26 cellular contexts compared by ENCODE assay signal in genomic region chr7:32171248-32171647, GRCh38.
"Had no signal": no experiment of that assay in that cellular context is flagged by ENCODE, and none has a peak within 500 bp of the region (broad histone marks: within the 10 kb centered on the region; RNA-seq: fewer than 3 reads in every experiment).

No MANE protein-coding gene starts in this region.

- H3K4me3 ChIP-seq: colonic mucosa, esophagus muscularis mucosa, left lung, mucosa of descending colon, prostate gland, right atrium auricular region, stomach, thyroid gland had no signal

- H3K27ac ChIP-seq: colonic mucosa, esophagus muscularis mucosa, left lung, neutrophil, prostate gland, right atrium auricular region, stomach, thyroid gland had no signal

- H3K36me3 ChIP-seq: colonic mucosa, esophagus muscularis mucosa, left lung, neutrophil, prostate gland, right atrium auricular region, stomach, thyroid gland had no signal

- H3K27me3 Mint-ChIP-seq: dendritic cell treated with granulocyte-macrophage colony-stimulating factor and Interleukin-4, amounts not matched to agents 40 ng/mL and 50 ng/mL, for 4 days; natural killer cell treated with Interleukin-12 subunit alpha and Interleukin-12 subunit beta and Interleukin-15 and Interleukin-18, amount 100 ng/mL, for 72 hours had no signal

- H3K27ac Mint-ChIP-seq: dendritic cell treated with granulocyte-macrophage colony-stimulating factor and Interleukin-4, amounts not matched to agents 40 ng/mL and 50 ng/mL, for 4 days; endodermal cell; mesothelial cell of epicardium; natural killer cell treated with Interleukin-12 subunit alpha and Interleukin-12 subunit beta and Interleukin-15 and Interleukin-18, amount 100 ng/mL, for 72 hours; stimulated activated effector memory CD8-positive, alpha-beta T cell treated with anti-CD3 and anti-CD28 coated beads, Interleukin-12 subunit alpha, Interleukin-12 subunit beta, amount 100 ng/mL, for 72 hours; type B pancreatic cell had no signal

- H3K4me3 Mint-ChIP-seq: dendritic cell treated with granulocyte-macrophage colony-stimulating factor and Interleukin-4, amounts not matched to agents 40 ng/mL and 50 ng/mL, for 4 days; endodermal cell; mesothelial cell of epicardium; naive B cell; natural killer cell treated with Interleukin-12 subunit alpha and Interleukin-12 subunit beta and Interleukin-15 and Interleukin-18, amount 100 ng/mL, for 72 hours; neural crest cell; stimulated activated effector memory CD8-positive, alpha-beta T cell treated with anti-CD3 and anti-CD28 coated beads, Interleukin-12 subunit alpha, Interleukin-12 subunit beta, amount 100 ng/mL, for 72 hours; type B pancreatic cell had no signal

- H3K27me3 ChIP-seq: colonic mucosa, esophagus muscularis mucosa, left lung, neutrophil, right atrium auricular region, stomach, thyroid gland had no signal

- DNase-seq: colonic mucosa; effector CD8-positive, alpha-beta T cell; endodermal cell; foreskin melanocyte; left cardiac atrium; left lung; mesenchymal stem cell; mucosa of descending colon; naive B cell; stimulated activated CD4-positive, alpha-beta T cell treated with anti-CD3 and anti-CD28 coated beads, Interleukin-2, amount 100 ng/mL, for 24 hours; stimulated activated CD4-positive, alpha-beta T cell treated with anti-CD3 and anti-CD28 coated beads, Interleukin-4, amount 100 ng/mL, for 24 hours; stimulated activated naive CD4-positive, alpha-beta T cell treated with Interleukin-2 at 50 U/mL for 16 hours; stomach; thyroid gland had no signal

- H3K4me1 Mint-ChIP-seq: mesothelial cell of epicardium; stimulated activated effector memory CD8-positive, alpha-beta T cell treated with anti-CD3 and anti-CD28 coated beads, Interleukin-12 subunit alpha, Interleukin-12 subunit beta, amount 100 ng/mL, for 72 hours had no signal

- H3K4me1 ChIP-seq: colonic mucosa, esophagus muscularis mucosa, left lung, prostate gland, right atrium auricular region, stomach, thyroid gland had no signal

- H3K9me3 ChIP-seq: colonic mucosa, esophagus muscularis mucosa, left lung, mucosa of descending colon, neutrophil, prostate gland, right atrium auricular region, stomach, thyroid gland had no signal

- H3K36me3 Mint-ChIP-seq: mesothelial cell of epicardium; naive B cell; natural killer cell treated with Interleukin-12 subunit alpha and Interleukin-12 subunit beta and Interleukin-15 and Interleukin-18, amount 100 ng/mL, for 72 hours; stimulated activated effector memory CD8-positive, alpha-beta T cell treated with anti-CD3 and anti-CD28 coated beads, Interleukin-12 subunit alpha, Interleukin-12 subunit beta, amount 100 ng/mL, for 72 hours; type B pancreatic cell had no signal

- H3K9me3 Mint-ChIP-seq: dendritic cell treated with granulocyte-macrophage colony-stimulating factor and Interleukin-4, amounts not matched to agents 40 ng/mL and 50 ng/mL, for 4 days; mesothelial cell of epicardium; natural killer cell treated with Interleukin-12 subunit alpha and Interleukin-12 subunit beta and Interleukin-15 and Interleukin-18, amount 100 ng/mL, for 72 hours; stimulated activated effector memory CD8-positive, alpha-beta T cell treated with anti-CD3 and anti-CD28 coated beads, Interleukin-12 subunit alpha, Interleukin-12 subunit beta, amount 100 ng/mL, for 72 hours; type B pancreatic cell had no signal

- FAIRE-seq: endothelial cell of umbilical vein had no signal

- ATAC-seq: left cardiac atrium; left lung; mucosa of descending colon; natural killer cell treated with Interleukin-12 subunit alpha and Interleukin-12 subunit beta and Interleukin-15 and Interleukin-18, amount 100 ng/mL, for 72 hours; sciatic nerve; stimulated activated effector memory CD8-positive, alpha-beta T cell treated with anti-CD3 and anti-CD28 coated beads, Interleukin-12 subunit alpha, Interleukin-12 subunit beta, amount 100 ng/mL, for 72 hours had no signal
